Comparison of ENCODE assay signal across 8 cellular contexts in the genomic region with DNA sequence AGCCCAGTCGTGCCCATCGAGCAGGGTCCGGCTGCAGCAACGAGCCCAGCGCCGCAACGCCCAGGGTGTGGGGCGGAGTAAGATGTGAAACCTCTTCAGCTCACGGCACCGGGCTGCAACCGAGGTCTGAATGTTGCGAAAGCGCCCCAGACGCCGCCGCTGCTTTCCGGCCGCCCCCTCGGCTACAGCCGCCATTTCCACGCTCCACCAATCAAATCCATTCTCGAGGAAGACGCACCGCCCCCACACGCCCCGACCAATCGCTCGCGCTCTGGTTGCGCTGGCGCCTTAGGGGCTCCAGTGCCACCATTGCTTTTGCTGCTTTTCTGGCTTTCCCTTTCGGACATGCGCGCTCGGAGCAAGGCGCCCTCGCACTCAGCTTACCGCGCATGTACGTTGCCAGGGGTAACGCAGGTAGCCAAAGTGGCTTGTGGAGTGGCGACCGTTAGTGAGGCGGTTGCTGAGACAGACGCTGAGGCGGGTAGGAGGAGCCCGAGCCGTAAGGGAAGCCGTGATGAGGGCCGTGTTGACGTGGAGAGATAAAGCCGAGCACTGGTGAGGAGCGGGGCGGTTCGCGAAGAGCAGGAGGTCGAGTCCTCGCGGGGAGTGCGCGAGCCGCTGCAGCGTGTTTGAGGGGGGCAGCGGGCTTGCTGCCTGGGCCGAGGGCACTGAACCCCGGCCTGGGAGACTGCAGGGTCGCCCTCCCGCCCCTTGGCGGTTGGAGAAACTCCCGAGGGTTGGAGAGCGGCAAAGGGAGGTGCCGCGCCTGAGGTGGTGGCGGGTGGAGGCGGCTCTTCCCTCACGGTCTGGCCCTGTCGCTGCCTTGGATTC. TPM values are rescaled to one million over a fixed set of nuclear protein-coding genes. Genes with fewer than 3 reads are reported as not detected.
DNase-seq lines count a peak whose midpoint lies in the region; ATAC-seq and TF ChIP-seq lines count a peak whose summit lies in the region.

A gene with protein sequence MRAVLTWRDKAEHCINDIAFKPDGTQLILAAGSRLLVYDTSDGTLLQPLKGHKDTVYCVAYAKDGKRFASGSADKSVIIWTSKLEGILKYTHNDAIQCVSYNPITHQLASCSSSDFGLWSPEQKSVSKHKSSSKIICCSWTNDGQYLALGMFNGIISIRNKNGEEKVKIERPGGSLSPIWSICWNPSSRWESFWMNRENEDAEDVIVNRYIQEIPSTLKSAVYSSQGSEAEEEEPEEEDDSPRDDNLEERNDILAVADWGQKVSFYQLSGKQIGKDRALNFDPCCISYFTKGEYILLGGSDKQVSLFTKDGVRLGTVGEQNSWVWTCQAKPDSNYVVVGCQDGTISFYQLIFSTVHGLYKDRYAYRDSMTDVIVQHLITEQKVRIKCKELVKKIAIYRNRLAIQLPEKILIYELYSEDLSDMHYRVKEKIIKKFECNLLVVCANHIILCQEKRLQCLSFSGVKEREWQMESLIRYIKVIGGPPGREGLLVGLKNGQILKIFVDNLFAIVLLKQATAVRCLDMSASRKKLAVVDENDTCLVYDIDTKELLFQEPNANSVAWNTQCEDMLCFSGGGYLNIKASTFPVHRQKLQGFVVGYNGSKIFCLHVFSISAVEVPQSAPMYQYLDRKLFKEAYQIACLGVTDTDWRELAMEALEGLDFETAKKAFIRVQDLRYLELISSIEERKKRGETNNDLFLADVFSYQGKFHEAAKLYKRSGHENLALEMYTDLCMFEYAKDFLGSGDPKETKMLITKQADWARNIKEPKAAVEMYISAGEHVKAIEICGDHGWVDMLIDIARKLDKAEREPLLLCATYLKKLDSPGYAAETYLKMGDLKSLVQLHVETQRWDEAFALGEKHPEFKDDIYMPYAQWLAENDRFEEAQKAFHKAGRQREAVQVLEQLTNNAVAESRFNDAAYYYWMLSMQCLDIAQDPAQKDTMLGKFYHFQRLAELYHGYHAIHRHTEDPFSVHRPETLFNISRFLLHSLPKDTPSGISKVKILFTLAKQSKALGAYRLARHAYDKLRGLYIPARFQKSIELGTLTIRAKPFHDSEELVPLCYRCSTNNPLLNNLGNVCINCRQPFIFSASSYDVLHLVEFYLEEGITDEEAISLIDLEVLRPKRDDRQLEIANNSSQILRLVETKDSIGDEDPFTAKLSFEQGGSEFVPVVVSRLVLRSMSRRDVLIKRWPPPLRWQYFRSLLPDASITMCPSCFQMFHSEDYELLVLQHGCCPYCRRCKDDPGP (plus strand): TSS at position 408 of the 831 bp plus-strand sequence. CDS start 107 bp downstream, at position 515.
A gene (minus strand): TSS at position 132 of the 831 bp plus-strand sequence. CDS start 115 bp downstream, at position 17.

- peak; percentile 97 for DNase-seq in AG09309 (ENCODE audit: low read depth)
- DNase-seq in NCI-H345 treated with DMSO at 0.1 percent for 48 hours (lab: John Stamatoyannopoulos, UW; ENCODE audit: unreplicated experiment) = peak; percentile 91
- peak; percentile 95 to 97 (median 96) for DNase-seq in activated CD4-positive, CD25-positive, alpha-beta regulatory T cell (lab: John Stamatoyannopoulos, UW)
- peak; percentile 100 for DNase-seq in central memory CD4-positive, alpha-beta T cell
- DNase-seq in immature natural killer cell = peak; percentile 99
- peak; percentile 97 for DNase-seq in smooth muscle cell of the brain vasculature (ENCODE audit: low read depth, low spot score)

- H3K4me3 ChIP-seq in AG09309 (ENCODE audit: control insufficient read depth, low read depth, low read length) = peak within 1 kb of the TSS; percentile 94

- no peaks in the 10 kb centered on the region for H3K9me3 Mint-ChIP-seq in immature natural killer cell

- peaks cover 6 to 25% (median 16%) of the 10 kb centered on the region in 3 donors for H3K36me3 Mint-ChIP-seq in immature natural killer cell

- peak within 1 kb of the TSS; percentile 92 to 98 (median 96) for H3K4me3 Mint-ChIP-seq in immature natural killer cell

- ATAC-seq in GM19023 (IDR thresholded peaks at IDR 0.05; ENCODE audit: unreplicated experiment) (peak; percentile 88), HG03280 (IDR thresholded peaks at IDR 0.05; ENCODE audit: unreplicated experiment) (peak; percentile 90)

- peak within 1 kb of the TSS; percentile 91 to 99 (median 98) for H3K27ac Mint-ChIP-seq in immature natural killer cell

- no peak for TF ChIP-seq CTCF in AG09309 (IDR thresholded peaks at IDR 0.05; ENCODE audit: control insufficient read depth, insufficient read depth, low read depth, low read length, missing control alignments)

- peaks cover 47 to 75% of the 10 kb centered on the region in 2 donors for H3K4me1 Mint-ChIP-seq in immature natural killer cell

- H3K27me3 Mint-ChIP-seq in immature natural killer cell (ENCODE audit: low read depth in 3 of 3) = peaks cover 6 to 10% (median 6%) of the 10 kb centered on the region in 3 donors

RNA-seq across cellular contexts. Expression of the first gene that starts in this region (rescaled TPM):
- polyA plus RNA-seq in immature natural killer cell = 1 to 10 TPM; 5.7 to 7.0 (median 6.0) TPM

RNA-seq across cellular contexts. Expression of the second gene that starts in this region (rescaled TPM):
- 10 to 100 TPM; 26.5 to 36.0 (median 29.2) TPM for polyA plus RNA-seq in immature natural killer cell

Comparison
In these comparisons a context has a peak if more than half of its experiments do, and no peak if none do; other contexts are left out.
1. Peak in every context shown above with its lines: DNase-seq, ATAC-seq and H3K4me3 ChIP-seq.